Comparison of ENCODE assay signal across 1 cellular context in the genomic region with DNA sequence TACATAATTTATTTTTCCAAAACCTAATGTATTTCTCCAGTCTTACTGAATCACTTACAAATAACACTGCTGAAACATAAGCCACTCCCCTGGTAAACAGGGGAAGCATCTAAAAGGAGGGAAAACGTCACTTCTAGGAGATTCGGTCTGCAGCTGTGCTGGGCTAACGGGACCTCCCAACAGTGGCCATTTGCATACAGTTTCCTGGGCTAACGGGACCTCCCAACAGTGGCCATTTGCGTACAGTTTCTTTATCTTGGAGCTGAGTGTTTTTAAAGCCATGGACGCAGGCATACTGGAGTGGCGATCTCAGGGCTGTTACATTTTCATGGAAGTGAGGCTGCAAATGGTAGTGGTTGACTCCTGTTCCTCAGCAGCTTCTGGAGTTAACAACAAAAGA.
TF ChIP-seq lines count a peak whose summit lies in the region.

No MANE protein-coding gene starts in this region.

TF ChIP-seq in GM23338, 12 proteins besides CTCF, POLR2A, EP300 and RAD21 (continued from another document):
- TF ChIP-seq, protein P1, sequence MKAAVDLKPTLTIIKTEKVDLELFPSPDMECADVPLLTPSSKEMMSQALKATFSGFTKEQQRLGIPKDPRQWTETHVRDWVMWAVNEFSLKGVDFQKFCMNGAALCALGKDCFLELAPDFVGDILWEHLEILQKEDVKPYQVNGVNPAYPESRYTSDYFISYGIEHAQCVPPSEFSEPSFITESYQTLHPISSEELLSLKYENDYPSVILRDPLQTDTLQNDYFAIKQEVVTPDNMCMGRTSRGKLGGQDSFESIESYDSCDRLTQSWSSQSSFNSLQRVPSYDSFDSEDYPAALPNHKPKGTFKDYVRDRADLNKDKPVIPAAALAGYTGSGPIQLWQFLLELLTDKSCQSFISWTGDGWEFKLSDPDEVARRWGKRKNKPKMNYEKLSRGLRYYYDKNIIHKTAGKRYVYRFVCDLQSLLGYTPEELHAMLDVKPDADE (IDR thresholded peaks at IDR 0.05) = no peak
